Comparison of ENCODE assay signal across 8 cellular contexts in genomic region chr10:61903184-61903990, GRCh38. TPM values are rescaled to one million over a fixed set of nuclear protein-coding genes. Genes with fewer than 3 reads are reported as not detected.
A peak's percentile ranks its signal among the peaks of the same experiment; 100 is the strongest.
DNase-seq lines count a peak whose midpoint lies in the region; ATAC-seq, FAIRE-seq and TF ChIP-seq lines count a peak whose summit lies in the region.

No MANE protein-coding gene starts in this region.

- TF ChIP-seq CTCF in HFF-Myc (IDR thresholded peaks at IDR 0.05; ENCODE audit: low read depth, low read length, missing control alignments) (peak; percentile 16), kidney epithelial cell (IDR thresholded peaks at IDR 0.05; ENCODE audit: insufficient read depth, low read length, poor library complexity, severe bottlenecking) (peak; percentile 37)

- no peaks in the 10 kb centered on the region for H3K27me3 ChIP-seq in kidney epithelial cell (ENCODE audit: control insufficient read depth, insufficient read depth, low read length)

- H3K4me3 ChIP-seq in HFF-Myc (replicated peaks; ENCODE audit: low read depth, low read length) = peak overlapping the region; percentile 69
- peak overlapping the region; percentile 75 for H3K4me3 ChIP-seq in kidney epithelial cell (ENCODE audit: low read depth, low read length)

- peak; percentile 46 to 49 for ATAC-seq in activated CD4-positive, CD25-positive, alpha-beta regulatory T cell treated with anti-CD3 and anti-CD28 coated beads, Interleukin-2, amount 50 U/mL, for 24 hours

- DNase-seq in GM12891 (ENCODE audit: insufficient read length, low spot score) = no peak
- no peak for DNase-seq in HFF-Myc (ENCODE audit: extremely low read depth, low read depth)
- DNase-seq in NAMALWA (ENCODE audit: low spot score) = peak; percentile 83
- peak; percentile 52 for DNase-seq in cerebellar cortex (ENCODE audit: low spot score)
- DNase-seq in kidney epithelial cell (ENCODE audit: low read depth) = no peak
- DNase-seq in stimulated activated CD4-positive, alpha-beta T cell treated with anti-CD3 and anti-CD28 coated beads, Interleukin-15, amount 100 ng/mL, for 48 hours (ENCODE audit: low read depth in 2 of 2) = peak; percentile 53 to 68
- no peak for DNase-seq in SK-N-DZ (ENCODE audit: low spot score)

- TF ChIP-seq POLR2A in GM12891 (IDR thresholded peaks at IDR 0.05; ENCODE audit: low read depth, low read length) = peak; percentile 34; the same call in 1 of the 2 replicates

- peak; percentile 84 for FAIRE-seq in GM12891 (lab: Jason Lieb, UNC)

- H3K36me3 ChIP-seq in kidney epithelial cell (ENCODE audit: control insufficient read depth, insufficient read depth, low read length) = peaks cover 1% of the 10 kb centered on the region

TF ChIP-seq in GM12891, 5 proteins besides CTCF, POLR2A, EP300 and RAD21:
- TF ChIP-seq SPI1 (IDR thresholded peaks at IDR 0.05; ENCODE audit: low read depth, low read length) = no peak
- no peak for TF ChIP-seq TAF1 (IDR thresholded peaks at IDR 0.05; ENCODE audit: low read depth, low read length)
- TF ChIP-seq PAX5 (IDR thresholded peaks at IDR 0.05; ENCODE audit: insufficient read depth, low read length, severe bottlenecking) = peak; percentile 47
- TF ChIP-seq POLR2AphosphoS5 (IDR thresholded peaks at IDR 0.05; ENCODE audit: low read depth, low read length) = peak; percentile 43; the same call in 1 of the 2 replicates
- no peak for TF ChIP-seq POU2F2 (IDR thresholded peaks at IDR 0.05; ENCODE audit: low read depth, low read length)

RNA-seq across cellular contexts. Expression of gene ARID5B, which starts 1.9 kb away (rescaled TPM):
- polyA plus RNA-seq in GM12891 (2012; ENCODE audit: low read depth, missing spikeins) = 1.9 TPM
- total RNA-seq in kidney epithelial cell = 11.6 and 12.0 TPM in 2 replicates
- polyA plus RNA-seq in SK-N-DZ (2014; cell fraction: cytosol; rRNA removed) = 0.42 and 0.48 TPM in 2 replicates
- polyA plus RNA-seq in SK-N-DZ (2014; cell fraction: nucleus; rRNA removed) = 0.17 and 0.44 TPM in 2 replicates

Comparison
In these comparisons a context has a peak if more than half of its experiments do, and no peak if none do; other contexts are left out.
1. DNase-seq: peak in NAMALWA (single experiment), cerebellar cortex (single experiment) and stimulated activated CD4-positive, alpha-beta T cell treated with anti-CD3 and anti-CD28 coated beads, Interleukin-15, amount 100 ng/mL, for 48 hours (2 of 2); none in GM12891 (single experiment), HFF-Myc (single experiment), kidney epithelial cell (single experiment) and SK-N-DZ (single experiment).